Comparison of ENCODE assay signal across 19 cellular contexts in genomic region chr12:6908141-6908540, GRCh38. TPM values are rescaled to one million over a fixed set of nuclear protein-coding genes. Genes with fewer than 3 reads are reported as not detected.
"Had no signal": no experiment of that assay in that cellular context is flagged by ENCODE, and none has a peak within 500 bp of the region (broad histone marks: within the 10 kb centered on the region; RNA-seq: fewer than 3 reads in every experiment).

No MANE protein-coding gene starts in this region.

RNA-seq across cellular contexts. Expression of gene RNU7-1, which starts 35.5 kb away (rescaled TPM):
- total RNA-seq: activated naive CD4-positive, alpha-beta T cell treated with anti-CD3 and anti-CD28 coated beads for 36 hours; activated naive CD4-positive, alpha-beta T cell treated with anti-CD3 and anti-CD28 coated beads, Interleukin-2, amount 50 U/mL, for 72 hours; activated naive CD8-positive, alpha-beta T cell treated with anti-CD3 and anti-CD28 coated beads for 36 hours; activated naive CD8-positive, alpha-beta T cell treated with anti-CD3 and anti-CD28 coated beads, Interleukin-2, amount 10 ng/mL, durations not matched to agents 7 days and 5 days; activated T-cell treated with anti-CD3 and anti-CD28 coated beads, Interleukin-2, amount 50 U/mL, for 4 hours; activated T-cell treated with anti-CD3 and anti-CD28 coated beads, Interleukin-2, amount 50 U/mL, for 72 hours; activated T-helper 1 cell treated with anti-CD3 and anti-CD28 coated beads, Interleukin-12 subunit alpha, Interleukin-12 subunit beta, Interleukin-2, Interleukin-4 antibody, amounts not matched to agents 30 ng/mL and 10 ng/mL and 1 ng/mL, durations not matched to agents 14 hours and 24 hours and 36 hours; activated T-helper 17 cell treated with anti-CD3 and anti-CD28 coated beads, Interleukin-2, amount 50 U/mL, for 72 hours; activated T-helper 2 cell treated with anti-CD3 and anti-CD28 coated beads, Interferon-gamma antibody, Interleukin-2, Interleukin-4, amounts not matched to agents 10 μg/mL and 5 μg/mL and 100 μg/mL, durations not matched to agents 14 hours and 24 hours and 36 hours; adrenal gland; aorta; ascending aorta; astrocyte; body of pancreas; breast epithelium; bronchial epithelial cell; cardiac muscle cell; cardiac septum had no signal
- polyA plus RNA-seq: adipose tissue, adrenal gland, aorta, cardiac muscle cell had no signal
